ENCODE assay signal across 7 cellular contexts in the genomic region with DNA sequence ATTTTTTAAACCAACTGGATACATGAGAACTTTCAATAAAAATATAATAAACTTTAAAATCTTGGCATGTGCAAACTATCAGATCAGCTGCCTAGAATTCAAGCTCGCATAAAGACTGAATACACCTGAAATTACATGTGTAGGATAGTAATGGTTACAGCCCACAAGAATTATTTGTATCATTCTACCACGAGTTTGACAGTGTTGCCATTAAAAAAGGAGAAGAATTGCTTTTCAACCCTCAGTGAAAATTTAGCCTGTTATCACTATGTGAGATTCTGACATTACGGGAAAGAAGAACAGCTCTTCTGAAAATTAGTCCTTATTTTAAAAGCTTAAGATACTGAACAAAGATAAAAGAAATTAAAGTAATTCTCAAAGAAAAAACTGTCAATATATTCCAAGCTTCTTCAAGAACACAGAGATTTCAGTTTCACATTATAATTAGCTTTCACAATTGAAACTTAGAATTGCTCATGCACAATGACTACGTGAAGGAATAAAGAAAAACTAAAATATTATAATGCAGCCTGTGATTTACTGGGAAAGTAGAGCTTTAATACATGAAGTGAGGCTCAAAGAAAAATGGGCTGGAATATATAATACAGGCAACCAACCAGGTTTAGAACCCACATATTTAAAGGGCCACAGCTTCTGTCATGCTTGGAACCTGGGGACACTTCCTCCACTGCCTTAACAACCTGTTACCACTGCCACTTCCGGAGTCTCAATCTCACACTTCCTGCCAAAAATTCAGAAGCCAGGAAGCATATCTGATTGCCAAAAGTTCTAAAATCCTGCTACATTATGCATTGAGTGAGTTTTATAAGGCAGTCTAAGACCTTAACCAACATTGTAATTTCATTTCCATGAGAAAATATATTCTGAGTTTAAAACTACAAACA. TPM values are rescaled to one million over a fixed set of nuclear protein-coding genes. Genes with fewer than 3 reads are reported as not detected.
DNase-seq lines count a peak whose midpoint lies in the region; ATAC-seq and TF ChIP-seq lines count a peak whose summit lies in the region.

No MANE protein-coding gene starts in this region.

- no peak overlapping the region for H3K4me3 ChIP-seq in SK-N-MC

- H3K4me1 Mint-ChIP-seq in natural killer cell, result peaks cover 27 to 39% of the 10 kb centered on the region in 2 donors
- H3K4me1 Mint-ChIP-seq in mesothelial cell of epicardium, result peaks cover 4% of the 10 kb centered on the region

- no peak for DNase-seq in SK-N-MC (ENCODE audit: low read depth, low spot score)
- DNase-seq in natural killer cell, result no peak
- no peak for DNase-seq in mesothelial cell of epicardium (ENCODE audit: low spot score in 2 of 2, unreplicated experiment in 2 of 2)
- DNase-seq in COLO829 (ENCODE audit: low spot score), result no peak
- no peak for DNase-seq in kidney tubule cell (ENCODE audit: low spot score)

- H3K27ac Mint-ChIP-seq in natural killer cell, result peak overlapping the region; percentile 85 to 89
- H3K27ac Mint-ChIP-seq in mesothelial cell of epicardium, result no peak overlapping the region

- H3K36me3 Mint-ChIP-seq in natural killer cell (no peaks in the 10 kb centered on the region), mesothelial cell of epicardium (no peaks in the 10 kb centered on the region)

- no peaks in the 10 kb centered on the region for H3K36me3 ChIP-seq in SK-N-MC (ENCODE audit: insufficient read depth, low read length)

- ATAC-seq in GM19043 (IDR thresholded peaks at IDR 0.05; ENCODE audit: low read depth, unreplicated experiment) (peak; percentile 96), HG02763 (IDR thresholded peaks at IDR 0.05; ENCODE audit: unreplicated experiment) (peak; percentile 93), natural killer cell (peak; percentile 53 to 81 (median 79))

- H3K27ac ChIP-seq in SK-N-MC, result peak overlapping the region; percentile 40; the same call in 1 of the 2 replicates

- intact Hi-C loops in natural killer cell (cut with micrococcal nuclease), result loop anchor here (2.0 kb wide), 1 partner anchor 22 kb away; no protein-coding TSS in a partner anchor

- TF ChIP-seq CTCF in natural killer cell (IDR thresholded peaks at IDR 0.05) (no peak), mesothelial cell of epicardium (IDR thresholded peaks at IDR 0.05; ENCODE audit: unreplicated experiment) (no peak)

- H3K4me3 Mint-ChIP-seq in natural killer cell (peak overlapping the region; percentile 82), mesothelial cell of epicardium (no peak overlapping the region)

- H3K9me3 ChIP-seq in SK-N-MC (ENCODE audit: low read depth, low read length), result no peaks in the 10 kb centered on the region

- H3K27me3 Mint-ChIP-seq in natural killer cell (ENCODE audit: low read depth in 2 of 2), result no peaks in the 10 kb centered on the region
- H3K27me3 Mint-ChIP-seq in mesothelial cell of epicardium (ENCODE audit: low read depth), result no peaks in the 10 kb centered on the region

- H3K9ac ChIP-seq in SK-N-MC (ENCODE audit: insufficient read length), result no peak overlapping the region

- no peaks in the 10 kb centered on the region for H3K9me3 Mint-ChIP-seq in natural killer cell
- H3K9me3 Mint-ChIP-seq in mesothelial cell of epicardium, result no peaks in the 10 kb centered on the region

RNA-seq across cellular contexts. Expression of gene TPK1, which starts 23.2 kb away (rescaled TPM):
- total RNA-seq in natural killer cell (10 to 100 TPM; 20.9 to 28.6 (median 25.3) TPM), mesothelial cell of epicardium (3.3 to 3.9 TPM (median 3.4 TPM) in 3 replicates)
